Comparison of ENCODE assay signal across 8 cellular contexts in the genomic region with DNA sequence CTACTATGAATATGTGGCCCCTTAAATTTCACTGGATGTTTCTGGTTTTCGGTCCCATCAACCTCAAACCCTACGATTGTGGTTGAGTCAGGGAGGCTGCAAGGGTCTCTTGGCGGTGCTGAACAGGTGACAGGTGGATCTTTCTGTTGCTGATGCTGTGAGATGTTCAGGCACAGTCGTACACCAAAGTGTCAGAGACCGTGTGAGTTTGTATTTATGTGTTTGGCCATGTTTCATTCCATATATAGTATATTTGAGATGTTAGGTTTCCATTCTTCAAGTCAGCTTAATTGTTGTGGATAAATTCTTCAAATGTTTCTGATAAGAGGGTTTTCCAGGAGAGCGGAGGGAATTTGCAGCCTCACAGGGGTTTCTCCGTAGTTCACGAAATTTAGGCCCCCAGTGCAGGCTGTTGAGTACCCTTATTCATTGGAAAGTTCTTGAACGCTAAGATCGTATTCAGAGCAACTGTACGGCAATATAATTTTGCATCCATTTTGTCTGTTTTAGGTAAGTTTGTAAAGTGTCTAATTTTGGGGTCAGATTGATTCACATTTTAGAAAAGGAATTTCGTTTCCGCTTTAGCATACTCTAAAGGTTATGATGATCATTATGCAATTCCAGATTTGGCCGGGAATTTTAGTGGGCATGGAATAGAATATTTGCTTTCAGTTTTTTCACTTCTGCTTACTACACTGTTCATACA. TPM values are rescaled to one million over a fixed set of nuclear protein-coding genes. Genes with fewer than 3 reads are reported as not detected.
DNase-seq lines count a peak whose midpoint lies in the region; ATAC-seq and TF ChIP-seq lines count a peak whose summit lies in the region.

No MANE protein-coding gene starts in this region.

- peak overlapping the region; percentile 95 for H3K4me3 Mint-ChIP-seq in CD4-positive, alpha-beta T cell
- peak overlapping the region; percentile 95 for H3K4me3 Mint-ChIP-seq in activated T-helper 2 cell treated with anti-CD3 and anti-CD28 coated beads, Interferon-gamma antibody, Interleukin-2, Interleukin-4, amounts not matched to agents 10 μg/mL and 5 μg/mL and 100 μg/mL, durations not matched to agents 14 hours and 24 hours and 36 hours (ENCODE audit: low read depth)

- H3K4me3 ChIP-seq in iPS-18a (ENCODE audit: low read length) (peak overlapping the region; percentile 86), skeletal muscle tissue (ENCODE audit: low read length in 3 of 3) (peak overlapping the region; percentile 76 to 79 (median 78))

- H3K27ac Mint-ChIP-seq in CD4-positive, alpha-beta T cell, result peak overlapping the region; percentile 86
- peak overlapping the region; percentile 98 for H3K27ac Mint-ChIP-seq in activated T-helper 2 cell treated with anti-CD3 and anti-CD28 coated beads, Interferon-gamma antibody, Interleukin-2, Interleukin-4, amounts not matched to agents 10 μg/mL and 5 μg/mL and 100 μg/mL, durations not matched to agents 14 hours and 24 hours and 36 hours

- H3K4me1 Mint-ChIP-seq in CD4-positive, alpha-beta T cell (ENCODE audit: low read depth), result peaks cover 61% of the 10 kb centered on the region
- H3K4me1 Mint-ChIP-seq in activated T-helper 2 cell treated with anti-CD3 and anti-CD28 coated beads, Interferon-gamma antibody, Interleukin-2, Interleukin-4, amounts not matched to agents 10 μg/mL and 5 μg/mL and 100 μg/mL, durations not matched to agents 14 hours and 24 hours and 36 hours (ENCODE audit: low read depth), result peaks cover 54% of the 10 kb centered on the region

- ATAC-seq in CD4-positive, alpha-beta T cell (ENCODE audit: poor library complexity), result peak; percentile 29
- ATAC-seq in GM18868 (IDR thresholded peaks at IDR 0.05; ENCODE audit: unreplicated experiment), result peak; percentile 16

- peaks cover 14% of the 10 kb centered on the region for H3K36me3 Mint-ChIP-seq in CD4-positive, alpha-beta T cell (ENCODE audit: low read depth)
- H3K36me3 Mint-ChIP-seq in activated T-helper 2 cell treated with anti-CD3 and anti-CD28 coated beads, Interferon-gamma antibody, Interleukin-2, Interleukin-4, amounts not matched to agents 10 μg/mL and 5 μg/mL and 100 μg/mL, durations not matched to agents 14 hours and 24 hours and 36 hours (ENCODE audit: low read depth), result peaks cover 41% of the 10 kb centered on the region

- H3K27ac ChIP-seq in CD4-positive, alpha-beta T cell (ENCODE audit: low read depth, low read length), result peak overlapping the region; percentile 95
- H3K27ac ChIP-seq in iPS-18a (ENCODE audit: low read length), result no peak overlapping the region
- peak overlapping the region; percentile 17 for H3K27ac ChIP-seq in skeletal muscle tissue (ENCODE audit: low read depth, low read length)

- no peaks in the 10 kb centered on the region for H3K9me3 ChIP-seq in CD4-positive, alpha-beta T cell (ENCODE audit: control insufficient read depth, low read length)
- H3K9me3 ChIP-seq in iPS-18a (ENCODE audit: control insufficient read depth, low read depth, low read length), result no peaks in the 10 kb centered on the region
- H3K9me3 ChIP-seq in skeletal muscle tissue (ENCODE audit: control insufficient read depth in 3 of 3, low read length in 3 of 3), result no peaks in the 10 kb centered on the region

- DNase-seq in CD4-positive, alpha-beta T cell, result peak in 7 of 10 experiments; percentile 14 to 49 (median 34)
- DNase-seq in KBM-7 (peak; percentile 39), GDM1 (lab: John Stamatoyannopoulos, UW) (no peak), amniotic stem cell (lab: John Stamatoyannopoulos, UW) (no peak)
- peak; percentile 45 for DNase-seq in activated T-helper 2 cell treated with anti-CD3 and anti-CD28 coated beads, Interferon-gamma antibody, Interleukin-2, Interleukin-4, amounts not matched to agents 10 μg/mL and 5 μg/mL and 100 μg/mL, durations not matched to agents 14 hours and 24 hours and 36 hours (ENCODE audit: low spot score)

- in situ Hi-C loops in KBM-7 (cut with MboI; ENCODE audit: low pct_unique_long_range_greater_than_20kb, low sequenced_read_pairs), result no loop called here

- H3K36me3 ChIP-seq in iPS-18a (ENCODE audit: control insufficient read depth, low read depth, low read length) (no peaks in the 10 kb centered on the region), skeletal muscle tissue (ENCODE audit: control insufficient read depth in 3 of 3, insufficient read depth in 3 of 3, low read length in 3 of 3) (no peaks in the 10 kb centered on the region)

- no peaks in the 10 kb centered on the region for H3K27me3 ChIP-seq in CD4-positive, alpha-beta T cell (ENCODE audit: control insufficient read depth, insufficient read depth, low read length)
- no peaks in the 10 kb centered on the region for H3K27me3 ChIP-seq in iPS-18a (ENCODE audit: control insufficient read depth, insufficient read depth, low read length)
- H3K27me3 ChIP-seq in skeletal muscle tissue (ENCODE audit: control insufficient read depth in 3 of 3, insufficient read depth in 3 of 3, low read length in 3 of 3), result no peaks in the 10 kb centered on the region

- TF ChIP-seq CTCF in CD4-positive, alpha-beta T cell (IDR thresholded peaks at IDR 0.05), result no peak

- no peaks in the 10 kb centered on the region for H3K27me3 Mint-ChIP-seq in CD4-positive, alpha-beta T cell
- no peaks in the 10 kb centered on the region for H3K27me3 Mint-ChIP-seq in activated T-helper 2 cell treated with anti-CD3 and anti-CD28 coated beads, Interferon-gamma antibody, Interleukin-2, Interleukin-4, amounts not matched to agents 10 μg/mL and 5 μg/mL and 100 μg/mL, durations not matched to agents 14 hours and 24 hours and 36 hours (ENCODE audit: low read depth)

- POLR2A ChIA-PET in CD4-positive, alpha-beta T cell (lab: Charles Lee), result interaction anchor here (0.5 to 1.4 kb wide), 5 partner anchors 9 to 176 kb away, joined by 3 to 5 read pairs (median 3); no protein-coding TSS in a partner anchor

- CTCF ChIA-PET in CD4-positive, alpha-beta T cell (lab: Charles Lee), result interaction anchor here (1.4 kb wide), 1 partner anchor 166 kb away, joined by 3 read pairs; the partner anchor contains the start of gene ZC3H12D

- H3K4me1 ChIP-seq in iPS-18a (ENCODE audit: control insufficient read depth, low read depth, low read length), result peaks cover 22% of the 10 kb centered on the region
- H3K4me1 ChIP-seq in skeletal muscle tissue (ENCODE audit: control insufficient read depth in 3 of 3, insufficient read depth in 3 of 3, low read length in 3 of 3), result peaks cover 0 to 12% (median 0%) of the 10 kb centered on the region in 3 donors

- H3K9ac ChIP-seq in iPS-18a (ENCODE audit: low read length) (peak overlapping the region; percentile 41), skeletal muscle tissue (ENCODE audit: low read depth in 1 of 3, low read length in 3 of 3) (peak overlapping the region; percentile 57 to 84 (median 78))

- intact Hi-C loops in CD4-positive, alpha-beta T cell (cut with DNase I, micrococcal nuclease), result loop anchor here (2.0 to 10.0 kb wide), 6 partner anchors 48 to 196 kb away; no protein-coding TSS in a partner anchor
- intact Hi-C loops in activated T-helper 2 cell treated with anti-CD3 and anti-CD28 coated beads, Interferon-gamma antibody, Interleukin-2, Interleukin-4, amounts not matched to agents 10 μg/mL and 5 μg/mL and 100 μg/mL, durations not matched to agents 14 hours and 24 hours and 36 hours (cut with micrococcal nuclease), result loop anchor here (1.0 to 5.0 kb wide), 9 partner anchors 18 to 285 kb away; partner anchors contain the start of genes GINM1 and ZC3H12D

- H3K9me3 Mint-ChIP-seq in CD4-positive, alpha-beta T cell, result no peaks in the 10 kb centered on the region
- peaks cover under 1% of the 10 kb centered on the region for H3K9me3 Mint-ChIP-seq in activated T-helper 2 cell treated with anti-CD3 and anti-CD28 coated beads, Interferon-gamma antibody, Interleukin-2, Interleukin-4, amounts not matched to agents 10 μg/mL and 5 μg/mL and 100 μg/mL, durations not matched to agents 14 hours and 24 hours and 36 hours

RNA-seq across cellular contexts. Expression of gene TAB2, which starts 1.2 kb away (rescaled TPM):
- 100 to 1,000 TPM; 121 to 123 TPM for total RNA-seq in CD4-positive, alpha-beta T cell
- 106 and 110 TPM in 2 replicates for total RNA-seq in activated T-helper 2 cell treated with anti-CD3 and anti-CD28 coated beads, Interferon-gamma antibody, Interleukin-2, Interleukin-4, amounts not matched to agents 10 μg/mL and 5 μg/mL and 100 μg/mL, durations not matched to agents 14 hours and 24 hours and 36 hours
- total RNA-seq in skeletal muscle tissue, result 25.1 TPM

Comparison
In these comparisons a context has a peak if more than half of its experiments do, and no peak if none do; other contexts are left out.
1. DNase-seq: peak in CD4-positive, alpha-beta T cell (7 of 10), KBM-7 (single experiment) and activated T-helper 2 cell treated with anti-CD3 and anti-CD28 coated beads, Interferon-gamma antibody, Interleukin-2, Interleukin-4, amounts not matched to agents 10 μg/mL and 5 μg/mL and 100 μg/mL, durations not matched to agents 14 hours and 24 hours and 36 hours (single experiment); none in GDM1 (single experiment) and amniotic stem cell (single experiment).